In genomic region chr1:213985181-213986019, GRCh38 we compare ENCODE assay signal across 14 cellular contexts. TPM values are rescaled to one million over a fixed set of nuclear protein-coding genes. Genes with fewer than 3 reads are reported as not detected.
A peak's percentile ranks its signal among the peaks of the same experiment; 100 is the strongest.
DNase-seq lines count a peak whose midpoint lies in the region; ATAC-seq, FAIRE-seq and TF ChIP-seq lines count a peak whose summit lies in the region.
"Had no signal": no experiment of that assay in that cellular context is flagged by ENCODE, and none has a peak within 500 bp of the region (broad histone marks: within the 10 kb centered on the region; RNA-seq: fewer than 3 reads in every experiment).

No MANE protein-coding gene starts in this region.

- no peaks in the 10 kb centered on the region for H3K79me2 ChIP-seq in PC-9 (ENCODE audit: low read depth)

- no peaks in the 10 kb centered on the region for H3K27me3 ChIP-seq in right cardiac atrium (ENCODE audit: control insufficient read depth, insufficient read depth)
- no peaks in the 10 kb centered on the region for H3K27me3 ChIP-seq in pancreas
- no peaks in the 10 kb centered on the region for H3K27me3 ChIP-seq in PC-9 (ENCODE audit: insufficient read depth, low read depth)

- H3K4me1 Mint-ChIP-seq in T-helper 17 cell: peaks cover 20% of the 10 kb centered on the region

- H3K4me1 ChIP-seq in right cardiac atrium (ENCODE audit: control insufficient read depth, insufficient read depth, low read length) (no peaks in the 10 kb centered on the region), pancreas (no peaks in the 10 kb centered on the region), PC-9 (replicated peaks; ENCODE audit: insufficient read depth) (no peaks in the 10 kb centered on the region)

- ATAC-seq in T-helper 17 cell (no peak), right cardiac atrium (peak; percentile 15 to 16), pancreas (no peak)
- ATAC-seq: SK-N-SH treated with all-trans-retinoic acid at 6 μM for 48 hours had no signal

- no peaks in the 10 kb centered on the region for H4K20me1 ChIP-seq in PC-9 (ENCODE audit: insufficient read depth)

- H3K36me3 ChIP-seq in pancreas: no peaks in the 10 kb centered on the region
- no peaks in the 10 kb centered on the region for H3K36me3 ChIP-seq in PC-9 (ENCODE audit: low read depth)

- peak overlapping the region; percentile 34 for H3K27ac ChIP-seq in right cardiac atrium (ENCODE audit: low read length)
- H3K27ac ChIP-seq in pancreas: peak overlapping the region; percentile 68 to 94 (median 88)
- H3K27ac ChIP-seq in PC-9: no peak overlapping the region
- H3K27ac ChIP-seq: 22Rv1 had no signal

- no TSS peak for BruUV-seq in PC-9 (replicated peaks; lab: Mats Ljungman, UMichigan)

- no peak for FAIRE-seq in pancreas (lab: Jason Lieb, UNC)

- no peak overlapping the region for H3K27ac Mint-ChIP-seq in T-helper 17 cell

- H3K4me3 ChIP-seq in right cardiac atrium (ENCODE audit: low read length) (peak overlapping the region; percentile 74), pancreas (peak overlapping the region in 2 of 4 donors; percentile 9 to 67), PC-9 (no peak overlapping the region)

- H3K9me3 ChIP-seq in T-helper 17 cell (ENCODE audit: control insufficient read depth, low read length, poor library complexity, severe bottlenecking): peaks cover 2% of the 10 kb centered on the region
- no peaks in the 10 kb centered on the region for H3K9me3 ChIP-seq in right cardiac atrium (ENCODE audit: control insufficient read depth, low read length)
- no peaks in the 10 kb centered on the region for H3K9me3 ChIP-seq in pancreas
- no peaks in the 10 kb centered on the region for H3K9me3 ChIP-seq in PC-9 (ENCODE audit: insufficient read depth, low read depth)

- no peaks in the 10 kb centered on the region for H3F3A ChIP-seq in PC-9 (ENCODE audit: insufficient read depth, low read depth)

- H2AFZ ChIP-seq in PC-9: no peak overlapping the region

- 9% methylated on average over 53 of the region's 53 CpGs for WGBS in right cardiac atrium
- 40 to 48% methylated on average over 50 to 53 of the region's 53 CpGs for WGBS in pancreas, 2 donors

- no peak overlapping the region for H3K4me2 ChIP-seq in PC-9

- CTCF ChIA-PET in PC-9 (lab: Charles Lee): no interaction called here

- no peaks in the 10 kb centered on the region for H3K9me2 ChIP-seq in PC-9 (ENCODE audit: insufficient read depth)

- intact Hi-C loops in right cardiac atrium (cut with DNase I) (loop anchor here in 3 of 4 donors (5.0 to 10.0 kb wide), 5 partner anchors 122 to 603 kb away; no protein-coding TSS in a partner anchor), pancreas (cut with DNase I) (loop anchor here in 1 of 3 donors (10.0 kb wide), 1 partner anchor 401 kb away; no protein-coding TSS in a partner anchor), PC-9 (cut with micrococcal nuclease; ENCODE audit: unreplicated experiment) (no loop called here)

- H3K27me3 Mint-ChIP-seq in T-helper 17 cell: peaks cover 82% of the 10 kb centered on the region

- H3K4me3 Mint-ChIP-seq in T-helper 17 cell: peak overlapping the region; percentile 1
- H3K4me3 Mint-ChIP-seq: activated T-cell treated with anti-CD3 and anti-CD28 coated beads, Interleukin-2, amount 50 U/mL, for 4 hours had no signal

- POLR2A ChIA-PET in PC-9 (lab: Charles Lee; ENCODE audit: unreplicated experiment): no interaction called here

- DNase-seq in DMS53 (lab: John Stamatoyannopoulos, UW) (peak; percentile 65), DMS53 treated with DMSO at 0.1 percent for 48 hours (lab: John Stamatoyannopoulos, UW; ENCODE audit: unreplicated experiment) (no peak), T-helper 17 cell (no peak), right cardiac atrium (peak; percentile 16 to 64 (median 63)), pancreas (peak in 1 of 6 donors; percentile 70), middle frontal gyrus (ENCODE audit: extremely low spot score, low spot score) (no peak), mesenteric fat pad (ENCODE audit: low spot score) (no peak), PC-9 (no peak)
- DNase-seq: activated T-cell treated with anti-CD3 and anti-CD28 coated beads, Interleukin-2, amount 50 U/mL, for 4 hours; dorsolateral prefrontal cortex; NCI-H446 treated with DMSO at 0.1 percent for 48 hours had no signal

- TF ChIP-seq CTCF in pancreas (IDR thresholded peaks at IDR 0.05) (no peak), PC-9 (conservative IDR thresholded peaks at IDR 0.05) (no peak)

- peaks cover 11% of the 10 kb centered on the region for H3K36me3 Mint-ChIP-seq in T-helper 17 cell (ENCODE audit: low read depth)

RNA-seq across cellular contexts. Expression of gene PROX1, which starts 2.4 kb away (rescaled TPM):
- not detected for total RNA-seq in T-helper 17 cell
- 10 to 100 TPM; 63.6 to 98.8 (median 86.5) TPM for total RNA-seq in right cardiac atrium
- 14.6 TPM for polyA plus RNA-seq in right cardiac atrium
- 10 to 100 TPM; 32.8 to 66.4 (median 38.4) TPM for total RNA-seq in pancreas
- 1 to 10 TPM; 8.4 to 8.9 TPM for polyA plus RNA-seq in pancreas
- 4.1 TPM for total RNA-seq in mesenteric fat pad
- not detected in 2 replicates for total RNA-seq in PC-9 (2021)
- total RNA-seq: G401 had no signal

Comparison
In these comparisons a context has a peak if more than half of its experiments do, and no peak if none do; other contexts are left out.
1. DNase-seq: peak in DMS53 (single experiment) and right cardiac atrium (3 of 3); none in DMS53 treated with DMSO at 0.1 percent for 48 hours (single experiment), T-helper 17 cell (0 of 3), middle frontal gyrus (single experiment), mesenteric fat pad (single experiment) and PC-9 (0 of 2).
2. ATAC-seq: peak in right cardiac atrium (2 of 2); none in T-helper 17 cell (single experiment) and pancreas (0 of 4).